25 cellular contexts compared by ENCODE assay signal in the genomic region with DNA sequence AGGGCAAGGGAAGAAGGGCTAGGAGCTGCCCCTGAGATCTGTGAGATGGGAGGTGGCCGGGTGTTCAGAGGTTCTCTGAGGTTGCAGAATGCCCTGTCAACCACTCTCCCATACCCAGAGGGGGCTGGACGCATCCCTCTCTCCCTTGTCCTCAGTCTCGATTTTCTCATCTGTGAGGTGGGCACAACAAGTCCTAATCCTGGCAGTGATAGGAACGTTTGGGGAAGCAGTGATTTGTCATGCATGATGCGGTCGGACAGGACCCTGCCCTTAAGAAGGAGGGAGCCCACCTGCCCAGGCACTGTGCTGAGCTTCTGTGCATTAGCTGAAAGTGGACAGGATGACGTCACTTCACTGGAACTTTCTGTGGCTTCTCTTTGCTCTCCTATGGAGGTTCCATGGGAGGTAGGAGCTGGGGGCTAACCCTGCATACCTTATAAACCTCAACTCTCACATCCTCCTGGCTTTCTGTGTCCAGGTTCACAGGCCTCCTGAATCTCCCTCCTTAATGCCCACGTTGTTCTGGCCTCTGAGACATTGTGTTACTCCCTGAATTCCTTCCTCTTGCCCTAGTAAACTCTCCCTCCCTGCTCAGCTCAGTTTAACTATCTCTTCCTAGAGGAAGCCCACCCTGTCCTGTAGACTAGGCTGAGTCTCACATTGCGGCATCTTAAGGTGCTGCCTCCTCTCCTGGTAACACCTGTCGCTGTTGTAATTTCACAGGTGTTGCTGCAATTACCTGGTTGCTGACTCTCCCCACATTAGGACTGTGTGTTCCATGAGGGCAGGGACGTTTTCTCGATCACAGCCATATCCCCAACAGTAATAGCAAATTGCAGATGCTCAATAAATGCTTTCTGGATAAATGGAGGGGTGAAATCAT. TPM values are rescaled to one million over a fixed set of nuclear protein-coding genes. Genes with fewer than 3 reads are reported as not detected.
DNase-seq lines count a peak whose midpoint lies in the region; ATAC-seq, FAIRE-seq and TF ChIP-seq lines count a peak whose summit lies in the region.
"Had no signal": no experiment of that assay in that cellular context is flagged by ENCODE, and none has a peak within 500 bp of the region (broad histone marks: within the 10 kb centered on the region; RNA-seq: fewer than 3 reads in every experiment).

No MANE protein-coding gene starts in this region.

- H3K9ac ChIP-seq in HepG2 (ENCODE audit: insufficient read depth, low read depth, low read length): no peak overlapping the region
- peak overlapping the region; percentile 45; the same call in 1 of the 2 replicates for H3K9ac ChIP-seq in iPS-20b (ENCODE audit: low read depth, low read length)
- H3K9ac ChIP-seq in skeletal muscle tissue (ENCODE audit: low read depth in 1 of 3, low read length in 3 of 3): peak overlapping the region in 1 of 3 donors; percentile 16

- H3K36me3 ChIP-seq in HepG2 (replicated peaks in 1 of 2; ENCODE audit: control insufficient read depth in 1 of 2, insufficient read depth in 2 of 2, low read length in 2 of 2) (no peaks in the 10 kb centered on the region), right lobe of liver (no peaks in the 10 kb centered on the region), iPS-20b (ENCODE audit: insufficient read depth, low read depth, low read length) (no peaks in the 10 kb centered on the region), skeletal muscle tissue (ENCODE audit: control insufficient read depth in 3 of 3, insufficient read depth in 3 of 3, low read length in 3 of 3) (no peaks in the 10 kb centered on the region)
- H3K36me3 ChIP-seq: BE2C, brain microvascular endothelial cell, Peyer's patch had no signal

- CTCF ChIA-PET in HepG2 (lab: Yijun Ruan, JAX; ENCODE audit: low intra/inter-chr PET ratio, low total read pairs) (no interaction called here), WTC11 (lab: Charles Lee) (interaction anchor here (0.5 to 5.4 kb wide), 7 partner anchors 12 to 166 kb away, joined by 3 to 46 read pairs (median 13); a partner anchor contains a TSS)

- no peaks in the 10 kb centered on the region for H3K9me3 ChIP-seq in HepG2 (ENCODE audit: low read length)
- no peaks in the 10 kb centered on the region for H3K9me3 ChIP-seq in right lobe of liver
- no peaks in the 10 kb centered on the region for H3K9me3 ChIP-seq in iPS-20b (ENCODE audit: insufficient read depth, low read depth, low read length)
- no peaks in the 10 kb centered on the region for H3K9me3 ChIP-seq in skeletal muscle tissue (ENCODE audit: control insufficient read depth in 3 of 3, low read length in 3 of 3)
- H3K9me3 ChIP-seq: BE2C, Peyer's patch had no signal

- peaks cover 55% of the 10 kb centered on the region for H3K4me1 Mint-ChIP-seq in WTC11
- H3K4me1 Mint-ChIP-seq: activated B cell treated with CpG ODN at 0.5 μM for 24 hours had no signal

- peak overlapping the region; percentile 68; the same call in 1 of the 2 replicates for H3K27ac Mint-ChIP-seq in WTC11
- H3K27ac Mint-ChIP-seq: activated B cell treated with CpG ODN at 0.5 μM for 24 hours had no signal

- no peak overlapping the region for H3K4me2 ChIP-seq in HepG2 (ENCODE audit: low read depth, low read length)

- H3K27me3 ChIP-seq in HepG2 (ENCODE audit: control insufficient read depth in 1 of 2, insufficient read depth in 2 of 2, low read length in 2 of 2): peaks cover 17 to 55% of the 10 kb centered on the region in 2 experiments
- no peaks in the 10 kb centered on the region for H3K27me3 ChIP-seq in right lobe of liver
- H3K27me3 ChIP-seq in iPS-20b (ENCODE audit: insufficient read depth, low read length): peaks cover 22% of the 10 kb centered on the region
- H3K27me3 ChIP-seq in skeletal muscle tissue (ENCODE audit: control insufficient read depth in 3 of 3, insufficient read depth in 3 of 3, low read length in 3 of 3): peaks cover 0 to 25% (median 19%) of the 10 kb centered on the region in 3 donors
- H3K27me3 ChIP-seq: BE2C, brain microvascular endothelial cell, Peyer's patch had no signal

- H3K4me1 ChIP-seq in HepG2 (ENCODE audit: insufficient read depth, low read length): no peaks in the 10 kb centered on the region
- no peaks in the 10 kb centered on the region for H3K4me1 ChIP-seq in right lobe of liver
- H3K4me1 ChIP-seq in iPS-20b (ENCODE audit: insufficient read depth, low read length): peaks cover 27% of the 10 kb centered on the region
- peaks cover 18 to 39% (median 28%) of the 10 kb centered on the region in 3 donors for H3K4me1 ChIP-seq in skeletal muscle tissue (ENCODE audit: control insufficient read depth in 3 of 3, insufficient read depth in 3 of 3, low read length in 3 of 3)
- H3K4me1 ChIP-seq: BE2C, Peyer's patch had no signal

- no TSS peak for BruUV-seq in HepG2 (replicated peaks; lab: Mats Ljungman, UMichigan)

- TF ChIP-seq EP300 in HepG2 (IDR thresholded peaks at IDR 0.05; ENCODE audit: low read depth in 2 of 2, low read length in 2 of 2) (no peak), HepG2 (CRISPR knock-in tag; IDR thresholded peaks at IDR 0.05; ENCODE audit: borderline replicate concordance) (no peak)

- DNase-seq in HepG2 (ENCODE audit: low spot score) (no peak), right lobe of liver (no peak), WTC11 (ENCODE audit: low spot score) (no peak), retina (no peak)
- DNase-seq: ACHN; activated B cell treated with CpG ODN at 0.5 μM for 24 hours; activated naive CD4-positive, alpha-beta T cell treated with Interleukin-2 at 50 U/mL for 16 hours; BE2C; brain microvascular endothelial cell; effector CD4-positive, alpha-beta T cell; erythroblast; HCEC 1CT; nucleus accumbens; substantia nigra; SW 1271; T1000 had no signal

- no peaks in the 10 kb centered on the region for H3K36me3 Mint-ChIP-seq in WTC11

- WGBS in HepG2 (ENCODE audit: low lambda C conversion rate): 6% methylated on average over 12 of the region's 12 CpGs
- WGBS in right lobe of liver (ENCODE audit: insufficient coverage, low coverage, low lambda C conversion rate, missing lambda C conversion rate): 29% methylated on average over 8 of the region's 12 CpGs

- H3K27ac ChIP-seq in HepG2 (ENCODE audit: extremely low read length, insufficient read depth, low read length): no peak overlapping the region
- H3K27ac ChIP-seq in right lobe of liver: no peak overlapping the region
- no peak overlapping the region for H3K27ac ChIP-seq in iPS-20b (ENCODE audit: low read length)
- peak overlapping the region; percentile 51 for H3K27ac ChIP-seq in skeletal muscle tissue (ENCODE audit: low read depth, low read length)
- H3K27ac ChIP-seq: brain microvascular endothelial cell, Peyer's patch had no signal

- no peak overlapping the region for H2AFZ ChIP-seq in HepG2 (ENCODE audit: low read length)

- no peak for TF ChIP-seq POLR2A in HepG2 (IDR thresholded peaks at IDR 0.05; ENCODE audit: insufficient read depth in 1 of 2, low read depth in 2 of 2, low read length in 2 of 2)
- no peak for TF ChIP-seq POLR2A in right lobe of liver (IDR thresholded peaks at IDR 0.05)

- peaks cover 6% of the 10 kb centered on the region; the same call in 1 of the 2 replicates for H3K27me3 Mint-ChIP-seq in WTC11 (ENCODE audit: low read depth)

- FAIRE-seq in HepG2 (lab: Jason Lieb, UNC): no peak
- FAIRE-seq: colon, G401.6 had no signal

- POLR2A ChIA-PET in HepG2 (lab: Yijun Ruan, JAX) (no interaction called here), WTC11 (lab: Charles Lee) (interaction anchor here (0.8 to 1.0 kb wide), 2 partner anchors 30 to 39 kb away, joined by 3 to 4 read pairs; a partner anchor contains a TSS)

- no peaks in the 10 kb centered on the region for H4K20me1 ChIP-seq in HepG2 (ENCODE audit: insufficient read depth, low read length)

- intact Hi-C loops in HepG2 (cut with micrococcal nuclease; ENCODE audit: unreplicated experiment): no loop called here
- intact Hi-C loops in right lobe of liver (cut with DNase I): no loop called here

- H3K9me3 Mint-ChIP-seq in WTC11: no peaks in the 10 kb centered on the region
- H3K9me3 Mint-ChIP-seq: activated B cell treated with CpG ODN at 0.5 μM for 24 hours had no signal

- H3K4me3 ChIP-seq in HepG2 (replicated peaks in 1 of 3; ENCODE audit: insufficient read depth in 1 of 3, low read depth in 2 of 3, low read length in 3 of 3) (no peak overlapping the region), right lobe of liver (no peak overlapping the region), iPS-20b (ENCODE audit: low read length) (peak overlapping the region; percentile 31; the same call in 1 of the 2 replicates), skeletal muscle tissue (ENCODE audit: low read length in 3 of 3) (no peak overlapping the region)
- H3K4me3 ChIP-seq: Peyer's patch had no signal

- no peaks in the 10 kb centered on the region for H3K79me2 ChIP-seq in HepG2 (ENCODE audit: insufficient read depth, low read length)

- in situ Hi-C loops in HepG2 (cut with HindIII; ENCODE audit: extremely low pct_ligation_motif_present, low pct_unique_long_range_greater_than_20kb): no loop called here

- TF ChIP-seq RAD21 in HepG2 (CRISPR knock-in tag; IDR thresholded peaks at IDR 0.05): no peak

- H3K4me3 Mint-ChIP-seq in WTC11: no peak overlapping the region
- H3K4me3 Mint-ChIP-seq: activated B cell treated with CpG ODN at 0.5 μM for 24 hours had no signal

- no peak for TF ChIP-seq CTCF in HepG2 (CRISPR knock-in tag; IDR thresholded peaks at IDR 0.05)
- no peak for TF ChIP-seq CTCF in right lobe of liver (IDR thresholded peaks at IDR 0.05)
- no peak for TF ChIP-seq CTCF in WTC11 (IDR thresholded peaks at IDR 0.05)

- ATAC-seq in HepG2 (no peak), right lobe of liver (no peak), WTC11 (no peak), GM21723 (IDR thresholded peaks at IDR 0.05; ENCODE audit: unreplicated experiment) (no peak), GM18861 (IDR thresholded peaks at IDR 0.05; ENCODE audit: unreplicated experiment) (no peak)

RNA-seq across cellular contexts. Expression of a gene that starts 30.1 kb away (rescaled TPM):
- total RNA-seq in HepG2 (2016; rRNA removed; fragmentation: Illumina TruSeq; extraction: Trizol) (231 and 288 TPM in 2 replicates), right lobe of liver (10 to 100 TPM; 30.4 to 62.6 (median 37.1) TPM), WTC11 (2021) (235 to 244 TPM (median 236 TPM) in 3 replicates), skeletal muscle tissue (112 TPM)
- total RNA-seq in HepG2 (2016; cell fraction: cytosol; rRNA removed; fragmentation: Illumina TruSeq; extraction: Trizol; ENCODE audit: low read depth): 61.5 and 68.7 TPM in 2 replicates
- total RNA-seq in HepG2 (2016; cell fraction: insoluble cytoplasmic fraction; rRNA removed; fragmentation: Illumina TruSeq; extraction: Trizol): 223 and 276 TPM in 2 replicates
- total RNA-seq in HepG2 (2016; cell fraction: membrane; rRNA removed; fragmentation: Illumina TruSeq; extraction: Trizol): 134 and 154 TPM in 2 replicates
- 168 and 193 TPM in 2 replicates for total RNA-seq in HepG2 (2016; cell fraction: nucleus; rRNA removed; fragmentation: Illumina TruSeq; extraction: Trizol)
- 131 and 153 TPM in 2 replicates for polyA plus RNA-seq in HepG2 (2011; rRNA removed)
- 111 and 139 TPM in 2 replicates for polyA plus RNA-seq in HepG2 (2011; cell fraction: cytosol; rRNA removed)
- 88.9 and 104 TPM in 2 replicates for polyA plus RNA-seq in HepG2 (2011; cell fraction: nucleus; rRNA removed)
- polyA plus RNA-seq in HepG2 (2012): 170 and 173 TPM in 2 replicates
- 29.0 and 30.9 TPM in 2 replicates for polyA plus RNA-seq in HepG2 (2016; cell fraction: cytosol; fragmentation: Illumina TruSeq; extraction: Trizol; ENCODE audit: low read depth)
- polyA plus RNA-seq in HepG2 (2016; cell fraction: insoluble cytoplasmic fraction; fragmentation: Illumina TruSeq; extraction: Trizol; ENCODE audit: low read depth): 222 and 255 TPM in 2 replicates
- polyA plus RNA-seq in HepG2 (2016; cell fraction: membrane; fragmentation: Illumina TruSeq; extraction: Trizol; ENCODE audit: low read depth): 56.7 and 58.4 TPM in 2 replicates
- polyA plus RNA-seq in HepG2 (2016; cell fraction: nucleus; fragmentation: Illumina TruSeq; extraction: Trizol; ENCODE audit: insufficient read depth, low read depth): 145 and 159 TPM in 2 replicates
- 131 and 343 TPM in 2 replicates for polyA minus RNA-seq in HepG2 (2011; rRNA and poly(A)+ RNA removed; ENCODE audit: low replicate concordance)
- polyA minus RNA-seq in HepG2 (2011; cell fraction: cytosol; rRNA and poly(A)+ RNA removed): 168 and 178 TPM in 2 replicates
- polyA minus RNA-seq in HepG2 (2011; cell fraction: nucleus; rRNA and poly(A)+ RNA removed): 284 and 317 TPM in 2 replicates

RNA-seq across cellular contexts. Expression of a gene that starts 36.5 kb away (rescaled TPM):
- total RNA-seq in HepG2 (2016; rRNA removed; fragmentation: Illumina TruSeq; extraction: Trizol): not detected in 2 replicates
- not detected in 2 replicates for total RNA-seq in HepG2 (2016; cell fraction: cytosol; rRNA removed; fragmentation: Illumina TruSeq; extraction: Trizol; ENCODE audit: low read depth)
- total RNA-seq in HepG2 (2016; cell fraction: insoluble cytoplasmic fraction; rRNA removed; fragmentation: Illumina TruSeq; extraction: Trizol): not detected in 2 replicates
- not detected in 2 replicates for total RNA-seq in HepG2 (2016; cell fraction: membrane; rRNA removed; fragmentation: Illumina TruSeq; extraction: Trizol)
- total RNA-seq in HepG2 (2016; cell fraction: nucleus; rRNA removed; fragmentation: Illumina TruSeq; extraction: Trizol): not detected in 2 replicates
- not detected in 2 replicates for polyA plus RNA-seq in HepG2 (2011; rRNA removed)
- not detected in 2 replicates for polyA plus RNA-seq in HepG2 (2011; cell fraction: cytosol; rRNA removed)
- not detected in 2 replicates for polyA plus RNA-seq in HepG2 (2011; cell fraction: nucleus; rRNA removed)
- polyA plus RNA-seq in HepG2 (2012): not detected in 2 replicates
- not detected in 2 replicates for polyA plus RNA-seq in HepG2 (2016; cell fraction: cytosol; fragmentation: Illumina TruSeq; extraction: Trizol; ENCODE audit: low read depth)
- not detected in 2 replicates for polyA plus RNA-seq in HepG2 (2016; cell fraction: insoluble cytoplasmic fraction; fragmentation: Illumina TruSeq; extraction: Trizol; ENCODE audit: low read depth)
- not detected in 2 replicates for polyA plus RNA-seq in HepG2 (2016; cell fraction: membrane; fragmentation: Illumina TruSeq; extraction: Trizol; ENCODE audit: low read depth)
- not detected in 2 replicates for polyA plus RNA-seq in HepG2 (2016; cell fraction: nucleus; fragmentation: Illumina TruSeq; extraction: Trizol; ENCODE audit: insufficient read depth, low read depth)
- polyA minus RNA-seq in HepG2 (2011; rRNA and poly(A)+ RNA removed; ENCODE audit: low replicate concordance): not detected in 2 replicates
- not detected in 2 replicates for polyA minus RNA-seq in HepG2 (2011; cell fraction: cytosol; rRNA and poly(A)+ RNA removed)
- not detected in 2 replicates for polyA minus RNA-seq in HepG2 (2011; cell fraction: nucleus; rRNA and poly(A)+ RNA removed)
- total RNA-seq in right lobe of liver: under 1 TPM in 1 of 6 experiments, not detected in 5; 0.33 TPM
- total RNA-seq in WTC11 (2021): 3.8 to 5.8 TPM (median 4.6 TPM) in 3 replicates
- total RNA-seq in skeletal muscle tissue: 2.1 TPM
- total RNA-seq: activated B cell treated with CpG ODN at 0.5 μM for 24 hours, left lobe of liver, LHCN-M2, Peyer's patch had no signal
